In genomic region chr17:42067371-42068180, GRCh38 we compare ENCODE assay signal across 2 cellular contexts.
TF ChIP-seq lines count a peak whose summit lies in the region.

No MANE protein-coding gene starts in this region.

TF ChIP-seq in A549, 52 proteins besides CTCF, POLR2A, EP300 and RAD21:
- TF ChIP-seq RNF2 (IDR thresholded peaks at IDR 0.05; ENCODE audit: borderline replicate concordance, low read depth), result no peak
- no peak for TF ChIP-seq FOXS1 (CRISPR knock-in tag; IDR thresholded peaks at IDR 0.05)
- peak; percentile 81 for TF ChIP-seq SMC3 (IDR thresholded peaks at IDR 0.05)
TF ChIP-seq in A549: peak in this region for 1.

TF ChIP-seq in GM12891, 5 proteins besides CTCF, POLR2A, EP300 and RAD21:
- TF ChIP-seq POU2F2 (IDR thresholded peaks at IDR 0.05; ENCODE audit: low read depth, low read length), result no peak
- no peak for TF ChIP-seq PAX5 (IDR thresholded peaks at IDR 0.05; ENCODE audit: insufficient read depth, low read length, severe bottlenecking)
- TF ChIP-seq SPI1 (IDR thresholded peaks at IDR 0.05; ENCODE audit: low read depth, low read length), result no peak
- TF ChIP-seq POLR2AphosphoS5 (IDR thresholded peaks at IDR 0.05; ENCODE audit: low read depth, low read length), result no peak
- no peak for TF ChIP-seq TAF1 (IDR thresholded peaks at IDR 0.05; ENCODE audit: low read depth, low read length)
